11 cellular contexts compared by ENCODE assay signal in genomic region chr1:35650416-35650815, GRCh38.
"Had no signal": no experiment of that assay in that cellular context is flagged by ENCODE, and none has a peak within 500 bp of the region (broad histone marks: within the 10 kb centered on the region; RNA-seq: fewer than 3 reads in every experiment).

No MANE protein-coding gene starts in this region.

- ATAC-seq: right cardiac atrium had no signal

- H3K27me3 ChIP-seq: uterus had no signal

- H3K4me1 ChIP-seq: esophagus squamous epithelium, transverse colon, uterus had no signal

- DNase-seq: activated B cell treated with CpG ODN at 0.5 μM for 24 hours; activated CD4-positive, alpha-beta memory T cell treated with anti-CD3 and anti-CD28 coated beads for 36 hours; activated CD4-positive, alpha-beta T cell treated with anti-CD3 and anti-CD28 coated beads for 4 hours; activated T-cell treated with anti-CD3 and anti-CD28 coated beads for 4 hours; effector CD4-positive, alpha-beta T cell; esophagus squamous epithelium; naive B cell; right cardiac atrium; transverse colon; uterus had no signal

- H3K27ac ChIP-seq: esophagus squamous epithelium, skin epidermis, transverse colon, uterus had no signal

- H3K4me3 ChIP-seq: esophagus squamous epithelium, skin epidermis, transverse colon, uterus had no signal

- H3K9me3 ChIP-seq: esophagus squamous epithelium, transverse colon, uterus had no signal

- H3K36me3 ChIP-seq: esophagus squamous epithelium, transverse colon, uterus had no signal
